8 cellular contexts compared by ENCODE assay signal in the genomic region with DNA sequence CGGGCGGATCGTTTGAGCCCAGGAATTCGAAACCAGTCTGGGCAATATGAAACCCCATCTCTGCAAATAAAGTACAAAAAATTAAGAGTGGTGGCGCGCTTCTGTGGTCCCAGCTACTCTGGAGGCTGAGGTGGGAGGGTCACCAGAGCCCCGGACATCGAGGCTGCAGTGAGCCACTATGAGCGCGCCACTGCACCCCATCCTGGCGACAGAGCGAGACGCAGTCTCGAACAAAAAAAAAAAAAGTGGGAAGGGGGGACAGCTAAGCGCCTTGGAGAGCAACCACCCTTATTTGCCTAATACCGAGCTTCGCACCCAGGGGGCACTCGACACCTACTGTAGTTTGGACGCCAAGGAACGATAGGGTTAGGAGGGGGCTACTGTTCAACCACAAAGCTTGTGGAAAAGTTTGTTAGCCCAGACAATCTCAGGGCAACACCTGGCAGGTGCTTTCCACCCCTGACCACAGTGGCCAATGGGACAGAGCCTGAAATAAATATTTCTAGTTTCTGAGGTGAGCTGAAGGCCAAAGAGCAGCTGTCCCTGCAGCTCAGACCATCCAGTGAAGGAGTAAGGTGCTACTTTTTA. TPM values are rescaled to one million over a fixed set of nuclear protein-coding genes. Genes with fewer than 3 reads are reported as not detected.
DNase-seq lines count a peak whose midpoint lies in the region; ATAC-seq and TF ChIP-seq lines count a peak whose summit lies in the region.

No MANE protein-coding gene starts in this region.

- CTCF ChIA-PET in WTC11 (lab: Charles Lee), result interaction anchor here (0.6 to 3.3 kb wide), 69 partner anchors 8 to 458 kb away, joined by 3 to 122 read pairs (median 5); a partner anchor contains a TSS

- DNase-seq in A172 (ENCODE audit: low spot score) (peak; percentile 77), NCI-H2196 treated with DMSO at 0.1 percent for 48 hours (lab: John Stamatoyannopoulos, UW; ENCODE audit: unreplicated experiment) (peak; percentile 34), WTC11 (ENCODE audit: low spot score) (peak; percentile 92), cerebellum (ENCODE audit: low spot score) (peak; percentile 69), islet precursor cell (peak; percentile 93)
- DNase-seq in stimulated activated CD4-positive, alpha-beta T cell treated with anti-CD3 and anti-CD28 coated beads, Interleukin-12 subunit alpha, Interleukin-12 subunit beta, amount 100 ng/mL, for 4 hours, result peak; percentile 70

- H3K9me3 Mint-ChIP-seq in WTC11, result no peaks in the 10 kb centered on the region

- peaks cover 20% of the 10 kb centered on the region for H3K4me1 Mint-ChIP-seq in WTC11

- peak; percentile 50 for TF ChIP-seq CTCF in WTC11 (IDR thresholded peaks at IDR 0.05)

- peak overlapping the region; percentile 98 for H3K4me3 Mint-ChIP-seq in WTC11

- peak overlapping the region; percentile 100 for H3K27ac Mint-ChIP-seq in WTC11

- H3K36me3 Mint-ChIP-seq in WTC11, result peaks cover 25% of the 10 kb centered on the region

- ATAC-seq in GM18517 (IDR thresholded peaks at IDR 0.05; ENCODE audit: unreplicated experiment) (peak; percentile 58), HG03159 (IDR thresholded peaks at IDR 0.05; ENCODE audit: unreplicated experiment) (peak; percentile 52), WTC11 (peak; percentile 77)

- no peaks in the 10 kb centered on the region for H3K27me3 Mint-ChIP-seq in WTC11 (ENCODE audit: low read depth)

- POLR2A ChIA-PET in WTC11 (lab: Charles Lee), result interaction anchor here (0.6 to 1.6 kb wide), 12 partner anchors 30 to 386 kb away, joined by 3 to 9 read pairs (median 4); a partner anchor contains a TSS

TF ChIP-seq in WTC11, 78 proteins besides CTCF, POLR2A, EP300 and RAD21:
- TF ChIP-seq TP53 (CRISPR knock-in tag; IDR thresholded peaks at IDR 0.05) (0 out of 2 replicates have a peak, but pooled peaks have one; percentile 8), ZNF232 (CRISPR knock-in tag; IDR thresholded peaks at IDR 0.05) (peak; percentile 41; the same call in 1 of the 2 replicates), NR2C2 (CRISPR knock-in tag; IDR thresholded peaks at IDR 0.05) (no peak), ZNF423 (CRISPR knock-in tag; IDR thresholded peaks at IDR 0.05) (no peak), PRRX2 (CRISPR knock-in tag; IDR thresholded peaks at IDR 0.05) (no peak), ETV6 (CRISPR knock-in tag; IDR thresholded peaks at IDR 0.05) (peak; percentile 61; the same call in 1 of the 2 replicates), RELA (CRISPR knock-in tag; IDR thresholded peaks at IDR 0.05; ENCODE audit: borderline replicate concordance) (no peak), NFYB (CRISPR knock-in tag; conservative IDR thresholded peaks at IDR 0.05; ENCODE audit: low read depth) (no peak), ZNF416 (CRISPR knock-in tag; IDR thresholded peaks at IDR 0.05) (0 out of 2 replicates have a peak, but pooled peaks have one; percentile 13)
- TF ChIP-seq, protein P1, sequence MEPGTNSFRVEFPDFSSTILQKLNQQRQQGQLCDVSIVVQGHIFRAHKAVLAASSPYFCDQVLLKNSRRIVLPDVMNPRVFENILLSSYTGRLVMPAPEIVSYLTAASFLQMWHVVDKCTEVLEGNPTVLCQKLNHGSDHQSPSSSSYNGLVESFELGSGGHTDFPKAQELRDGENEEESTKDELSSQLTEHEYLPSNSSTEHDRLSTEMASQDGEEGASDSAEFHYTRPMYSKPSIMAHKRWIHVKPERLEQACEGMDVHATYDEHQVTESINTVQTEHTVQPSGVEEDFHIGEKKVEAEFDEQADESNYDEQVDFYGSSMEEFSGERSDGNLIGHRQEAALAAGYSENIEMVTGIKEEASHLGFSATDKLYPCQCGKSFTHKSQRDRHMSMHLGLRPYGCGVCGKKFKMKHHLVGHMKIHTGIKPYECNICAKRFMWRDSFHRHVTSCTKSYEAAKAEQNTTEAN (CRISPR knock-in tag; IDR thresholded peaks at IDR 0.05), result no peak
- TF ChIP-seq, protein P2, sequence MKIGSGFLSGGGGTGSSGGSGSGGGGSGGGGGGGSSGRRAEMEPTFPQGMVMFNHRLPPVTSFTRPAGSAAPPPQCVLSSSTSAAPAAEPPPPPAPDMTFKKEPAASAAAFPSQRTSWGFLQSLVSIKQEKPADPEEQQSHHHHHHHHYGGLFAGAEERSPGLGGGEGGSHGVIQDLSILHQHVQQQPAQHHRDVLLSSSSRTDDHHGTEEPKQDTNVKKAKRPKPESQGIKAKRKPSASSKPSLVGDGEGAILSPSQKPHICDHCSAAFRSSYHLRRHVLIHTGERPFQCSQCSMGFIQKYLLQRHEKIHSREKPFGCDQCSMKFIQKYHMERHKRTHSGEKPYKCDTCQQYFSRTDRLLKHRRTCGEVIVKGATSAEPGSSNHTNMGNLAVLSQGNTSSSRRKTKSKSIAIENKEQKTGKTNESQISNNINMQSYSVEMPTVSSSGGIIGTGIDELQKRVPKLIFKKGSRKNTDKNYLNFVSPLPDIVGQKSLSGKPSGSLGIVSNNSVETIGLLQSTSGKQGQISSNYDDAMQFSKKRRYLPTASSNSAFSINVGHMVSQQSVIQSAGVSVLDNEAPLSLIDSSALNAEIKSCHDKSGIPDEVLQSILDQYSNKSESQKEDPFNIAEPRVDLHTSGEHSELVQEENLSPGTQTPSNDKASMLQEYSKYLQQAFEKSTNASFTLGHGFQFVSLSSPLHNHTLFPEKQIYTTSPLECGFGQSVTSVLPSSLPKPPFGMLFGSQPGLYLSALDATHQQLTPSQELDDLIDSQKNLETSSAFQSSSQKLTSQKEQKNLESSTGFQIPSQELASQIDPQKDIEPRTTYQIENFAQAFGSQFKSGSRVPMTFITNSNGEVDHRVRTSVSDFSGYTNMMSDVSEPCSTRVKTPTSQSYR (CRISPR knock-in tag; IDR thresholded peaks at IDR 0.05), result no peak
- TF ChIP-seq, protein P3, sequence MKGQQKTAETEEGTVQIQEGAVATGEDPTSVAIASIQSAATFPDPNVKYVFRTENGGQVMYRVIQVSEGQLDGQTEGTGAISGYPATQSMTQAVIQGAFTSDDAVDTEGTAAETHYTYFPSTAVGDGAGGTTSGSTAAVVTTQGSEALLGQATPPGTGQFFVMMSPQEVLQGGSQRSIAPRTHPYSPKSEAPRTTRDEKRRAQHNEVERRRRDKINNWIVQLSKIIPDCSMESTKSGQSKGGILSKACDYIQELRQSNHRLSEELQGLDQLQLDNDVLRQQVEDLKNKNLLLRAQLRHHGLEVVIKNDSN (CRISPR knock-in tag; IDR thresholded peaks at IDR 0.05), result no peak
- TF ChIP-seq, protein P4, sequence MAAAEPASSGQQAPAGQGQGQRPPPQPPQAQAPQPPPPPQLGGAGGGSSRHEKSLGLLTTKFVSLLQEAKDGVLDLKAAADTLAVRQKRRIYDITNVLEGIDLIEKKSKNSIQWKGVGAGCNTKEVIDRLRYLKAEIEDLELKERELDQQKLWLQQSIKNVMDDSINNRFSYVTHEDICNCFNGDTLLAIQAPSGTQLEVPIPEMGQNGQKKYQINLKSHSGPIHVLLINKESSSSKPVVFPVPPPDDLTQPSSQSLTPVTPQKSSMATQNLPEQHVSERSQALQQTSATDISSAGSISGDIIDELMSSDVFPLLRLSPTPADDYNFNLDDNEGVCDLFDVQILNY (CRISPR knock-in tag; IDR thresholded peaks at IDR 0.05), result no peak
- TF ChIP-seq, protein P5, sequence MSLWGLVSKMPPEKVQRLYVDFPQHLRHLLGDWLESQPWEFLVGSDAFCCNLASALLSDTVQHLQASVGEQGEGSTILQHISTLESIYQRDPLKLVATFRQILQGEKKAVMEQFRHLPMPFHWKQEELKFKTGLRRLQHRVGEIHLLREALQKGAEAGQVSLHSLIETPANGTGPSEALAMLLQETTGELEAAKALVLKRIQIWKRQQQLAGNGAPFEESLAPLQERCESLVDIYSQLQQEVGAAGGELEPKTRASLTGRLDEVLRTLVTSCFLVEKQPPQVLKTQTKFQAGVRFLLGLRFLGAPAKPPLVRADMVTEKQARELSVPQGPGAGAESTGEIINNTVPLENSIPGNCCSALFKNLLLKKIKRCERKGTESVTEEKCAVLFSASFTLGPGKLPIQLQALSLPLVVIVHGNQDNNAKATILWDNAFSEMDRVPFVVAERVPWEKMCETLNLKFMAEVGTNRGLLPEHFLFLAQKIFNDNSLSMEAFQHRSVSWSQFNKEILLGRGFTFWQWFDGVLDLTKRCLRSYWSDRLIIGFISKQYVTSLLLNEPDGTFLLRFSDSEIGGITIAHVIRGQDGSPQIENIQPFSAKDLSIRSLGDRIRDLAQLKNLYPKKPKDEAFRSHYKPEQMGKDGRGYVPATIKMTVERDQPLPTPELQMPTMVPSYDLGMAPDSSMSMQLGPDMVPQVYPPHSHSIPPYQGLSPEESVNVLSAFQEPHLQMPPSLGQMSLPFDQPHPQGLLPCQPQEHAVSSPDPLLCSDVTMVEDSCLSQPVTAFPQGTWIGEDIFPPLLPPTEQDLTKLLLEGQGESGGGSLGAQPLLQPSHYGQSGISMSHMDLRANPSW (CRISPR knock-in tag; conservative IDR thresholded peaks at IDR 0.05; ENCODE audit: low read depth), result no peak
- TF ChIP-seq, protein P6, sequence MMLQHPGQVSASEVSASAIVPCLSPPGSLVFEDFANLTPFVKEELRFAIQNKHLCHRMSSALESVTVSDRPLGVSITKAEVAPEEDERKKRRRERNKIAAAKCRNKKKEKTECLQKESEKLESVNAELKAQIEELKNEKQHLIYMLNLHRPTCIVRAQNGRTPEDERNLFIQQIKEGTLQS (CRISPR knock-in tag; conservative IDR thresholded peaks at IDR 0.05), result no peak

RNA-seq across cellular contexts. Expression of a gene that starts 0.8 kb away (rescaled TPM):
- total RNA-seq in A172 (2014; rRNA removed; shearing (Covaris generic)), result 21.4 and 29.9 TPM in 2 replicates
- total RNA-seq in WTC11 (2021) (20.1 to 23.3 TPM (median 21.6 TPM) in 3 replicates), cerebellum (6.2 TPM)

RNA-seq across cellular contexts. Expression of a gene that starts 11.5 kb away (rescaled TPM):
- 47.1 and 52.9 TPM in 2 replicates for total RNA-seq in A172 (2014; rRNA removed; shearing (Covaris generic))
- total RNA-seq in WTC11 (2021) (26.9 to 34.9 TPM (median 30.1 TPM) in 3 replicates), cerebellum (21.6 TPM)

RNA-seq across cellular contexts. Expression of a gene that starts 16.4 kb away (rescaled TPM):
- total RNA-seq in A172 (2014; rRNA removed; shearing (Covaris generic)), result 53.9 and 63.6 TPM in 2 replicates
- total RNA-seq in WTC11 (2021), result 106 to 131 TPM (median 113 TPM) in 3 replicates
- 5.6 TPM for total RNA-seq in cerebellum

RNA-seq across cellular contexts. Expression of a gene that starts 25.7 kb away (rescaled TPM):
- total RNA-seq in A172 (2014; rRNA removed; shearing (Covaris generic)), result 1.3 and 1.6 TPM in 2 replicates
- total RNA-seq in WTC11 (2021) (1.5 to 1.6 TPM (median 1.5 TPM) in 3 replicates), cerebellum (1.8 TPM)

RNA-seq across cellular contexts. Expression of a gene that starts 30.8 kb away (rescaled TPM):
- 62.3 and 63.0 TPM in 2 replicates for total RNA-seq in A172 (2014; rRNA removed; shearing (Covaris generic))
- total RNA-seq in WTC11 (2021) (39.8 to 43.2 TPM (median 40.4 TPM) in 3 replicates), cerebellum (36.8 TPM)

Comparison
In these comparisons a context has a peak if more than half of its experiments do, and no peak if none do; other contexts are left out.
1. Peak in every context shown above with its lines: DNase-seq and ATAC-seq.
2. DNase-seq: peak in every context shown above with its lines; median percentile 93 in islet precursor cell; 92 in WTC11; 77 in A172; 70 in stimulated activated CD4-positive, alpha-beta T cell treated with anti-CD3 and anti-CD28 coated beads, Interleukin-12 subunit alpha, Interleukin-12 subunit beta, amount 100 ng/mL, for 4 hours; 69 in cerebellum; 34 in NCI-H2196 treated with DMSO at 0.1 percent for 48 hours.